In the genomic region with DNA sequence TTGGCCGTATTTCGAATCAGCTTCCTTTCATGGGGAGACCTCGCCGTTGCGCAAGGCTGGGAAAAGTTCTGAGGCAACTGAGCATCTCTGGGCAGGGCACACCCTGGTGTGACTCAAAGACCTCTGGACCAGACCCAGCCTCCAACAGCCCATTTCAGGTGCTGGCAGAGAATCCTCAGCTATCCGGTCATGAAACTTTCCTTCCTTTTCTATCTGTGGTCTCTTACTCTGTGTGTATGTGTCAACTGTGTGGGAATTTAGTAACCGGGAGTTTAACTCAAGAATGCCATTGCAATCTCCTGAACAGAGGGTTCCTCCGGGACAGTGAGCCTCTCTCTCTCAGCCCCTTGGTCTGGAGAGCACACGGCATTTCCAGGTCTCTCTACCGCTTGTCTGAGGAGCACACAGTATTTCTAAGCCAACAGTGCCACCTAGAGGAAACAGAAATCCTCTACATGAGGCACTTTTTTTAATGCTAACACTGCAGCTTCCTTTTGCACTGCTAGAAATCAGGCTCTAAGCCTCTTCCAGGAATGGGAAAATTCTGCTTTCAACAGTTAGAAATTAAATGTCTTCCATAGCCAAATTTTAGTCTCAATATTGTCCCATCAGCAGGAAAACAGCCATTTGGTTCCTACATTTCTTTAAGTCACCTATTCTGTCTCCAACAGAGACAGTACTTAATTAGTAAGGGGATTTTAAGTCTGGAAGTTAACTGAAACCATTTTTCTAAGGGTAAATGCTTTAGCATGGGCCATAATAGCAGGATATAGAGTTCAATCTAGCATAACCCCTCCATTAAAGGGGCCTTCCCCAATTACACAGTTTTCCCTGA, we compare ENCODE assay signal across 8 cellular contexts. TPM values are rescaled to one million over a fixed set of nuclear protein-coding genes. Genes with fewer than 3 reads are reported as not detected.
DNase-seq lines count a peak whose midpoint lies in the region; ATAC-seq and TF ChIP-seq lines count a peak whose summit lies in the region.

No MANE protein-coding gene starts in this region.

- TF ChIP-seq CTCF in CD8-positive, alpha-beta T cell (IDR thresholded peaks at IDR 0.05), result peak; percentile 60

- intact Hi-C loops in CD8-positive, alpha-beta T cell (cut with DNase I, micrococcal nuclease), result loop anchor here (1.0 to 10.0 kb wide), 3 partner anchors 16 to 606 kb away; no protein-coding TSS in a partner anchor

- no peaks in the 10 kb centered on the region for H3K4me1 ChIP-seq in CD8-positive, alpha-beta T cell (ENCODE audit: insufficient read depth, low read length)

- H3K4me3 ChIP-seq in CD8-positive, alpha-beta T cell (ENCODE audit: low read depth, low read length), result no peak overlapping the region

- ATAC-seq in CD8-positive, alpha-beta T cell, result peak; percentile 66
- ATAC-seq in GM19397 (IDR thresholded peaks at IDR 0.05; ENCODE audit: unreplicated experiment), result peak; percentile 69
- peak; percentile 83 for ATAC-seq in T-helper 17 cell
- no peak for ATAC-seq in GM19023 (IDR thresholded peaks at IDR 0.05; ENCODE audit: unreplicated experiment)

- H3K9me3 Mint-ChIP-seq in CD8-positive, alpha-beta T cell, result peaks cover 26% of the 10 kb centered on the region

- no peak overlapping the region for H3K4me3 Mint-ChIP-seq in CD8-positive, alpha-beta T cell
- H3K4me3 Mint-ChIP-seq in T-helper 17 cell, result no peak overlapping the region

- no peak for TF ChIP-seq POLR2A in erythroblast (IDR thresholded peaks at IDR 0.05; ENCODE audit: low read length)

- H3K9me3 ChIP-seq in CD8-positive, alpha-beta T cell (ENCODE audit: low read length), result no peaks in the 10 kb centered on the region
- H3K9me3 ChIP-seq in T-helper 17 cell (ENCODE audit: control insufficient read depth, low read length, poor library complexity, severe bottlenecking), result peaks cover 18% of the 10 kb centered on the region

- DNase-seq in CD8-positive, alpha-beta T cell, result peak in 2 of 7 experiments; percentile 21
- DNase-seq in MV-4-11 (lab: John Stamatoyannopoulos, UW), result peak; percentile 58
- DNase-seq in T-helper 17 cell, result no peak
- DNase-seq in erythroblast (lab: John Stamatoyannopoulos, UW), result peak; percentile 67 to 81
- DNase-seq in middle frontal gyrus (ENCODE audit: extremely low spot score, low spot score), result peak; percentile 64
- DNase-seq in OCI-M2 (lab: John Stamatoyannopoulos, UW; ENCODE audit: unreplicated experiment), result no peak

- H3K27ac ChIP-seq in CD8-positive, alpha-beta T cell (ENCODE audit: low read depth, low read length), result no peak overlapping the region

- POLR2A ChIA-PET in CD8-positive, alpha-beta T cell (lab: Charles Lee), result interaction anchor here (0.9 kb wide), 1 partner anchor 11 kb away, joined by 6 read pairs; no protein-coding TSS in a partner anchor

- no peaks in the 10 kb centered on the region for H3K27me3 ChIP-seq in CD8-positive, alpha-beta T cell (ENCODE audit: insufficient read depth, low read length)

- peaks cover 18% of the 10 kb centered on the region for H3K4me1 Mint-ChIP-seq in CD8-positive, alpha-beta T cell (ENCODE audit: low read depth)
- peaks cover 9% of the 10 kb centered on the region for H3K4me1 Mint-ChIP-seq in T-helper 17 cell

- peak overlapping the region; percentile 86 for H3K27ac Mint-ChIP-seq in CD8-positive, alpha-beta T cell
- peak overlapping the region; percentile 2 for H3K27ac Mint-ChIP-seq in T-helper 17 cell

- no peaks in the 10 kb centered on the region for H3K27me3 Mint-ChIP-seq in CD8-positive, alpha-beta T cell (ENCODE audit: low read depth)
- no peaks in the 10 kb centered on the region for H3K27me3 Mint-ChIP-seq in T-helper 17 cell

- no peaks in the 10 kb centered on the region for H3K36me3 ChIP-seq in CD8-positive, alpha-beta T cell (ENCODE audit: insufficient read depth, low read length)

- peaks cover 77% of the 10 kb centered on the region for H3K36me3 Mint-ChIP-seq in CD8-positive, alpha-beta T cell
- H3K36me3 Mint-ChIP-seq in T-helper 17 cell (ENCODE audit: low read depth), result peaks cover 7% of the 10 kb centered on the region

- CTCF ChIA-PET in CD8-positive, alpha-beta T cell (lab: Charles Lee), result interaction anchor here (0.9 to 3.1 kb wide), 9 partner anchors 10 to 299 kb away, joined by 3 to 24 read pairs (median 5); no protein-coding TSS in a partner anchor

RNA-seq across cellular contexts. Expression of gene PLN, which starts 32.7 kb away (rescaled TPM):
- total RNA-seq in CD8-positive, alpha-beta T cell, result not detected
- not detected for total RNA-seq in T-helper 17 cell

Comparison
In these comparisons a context has a peak if more than half of its experiments do, and no peak if none do; other contexts are left out.
1. DNase-seq: peak in MV-4-11 (single experiment), erythroblast (2 of 2) and middle frontal gyrus (single experiment); none in T-helper 17 cell (0 of 3) and OCI-M2 (single experiment).